Comparison of ENCODE assay signal across 22 cellular contexts in genomic region chr6:137950581-137950980, GRCh38.
DNase-seq lines count a peak whose midpoint lies in the region; ATAC-seq, FAIRE-seq and TF ChIP-seq lines count a peak whose summit lies in the region.
"Had no signal": no experiment of that assay in that cellular context is flagged by ENCODE, and none has a peak within 500 bp of the region (broad histone marks: within the 10 kb centered on the region; RNA-seq: fewer than 3 reads in every experiment).

No MANE protein-coding gene starts in this region.

- no peak for DNase-seq in GM12891 (ENCODE audit: insufficient read length, low spot score)
- no peak for DNase-seq in activated T-helper 1 cell treated with anti-CD3 and anti-CD28 coated beads, Interleukin-12 subunit alpha, Interleukin-12 subunit beta, Interleukin-2, Interleukin-4 antibody, amounts not matched to agents 30 ng/mL and 10 ng/mL and 1 ng/mL, durations not matched to agents 14 hours and 24 hours and 36 hours (ENCODE audit: low spot score)
- DNase-seq in activated CD4-positive, CD25-positive, alpha-beta regulatory T cell treated with anti-CD3 and anti-CD28 coated beads, Interleukin-2, amount 50 U/mL, for 72 hours, result no peak
- DNase-seq in stimulated activated CD4-positive, alpha-beta T cell treated with anti-CD3 and anti-CD28 coated beads, Interleukin-1b, Interleukin-23, amount 100 ng/mL, for 48 hours, result no peak
- DNase-seq in NCI-H510A treated with DMSO at 0.1 percent for 48 hours (lab: John Stamatoyannopoulos, UW), result no peak
- DNase-seq: activated T-cell treated with anti-CD3 and anti-CD28 coated beads for 4 hours; COR-L47; effector CD4-positive, alpha-beta T cell; KG1; left lung; NCI-H187 treated with DMSO at 0.1 percent for 48 hours; ovary; SHP77; T1000; transverse colon had no signal

- H3K27ac Mint-ChIP-seq in activated T-helper 1 cell treated with anti-CD3 and anti-CD28 coated beads, Interleukin-12 subunit alpha, Interleukin-12 subunit beta, Interleukin-2, Interleukin-4 antibody, amounts not matched to agents 30 ng/mL and 10 ng/mL and 1 ng/mL, durations not matched to agents 14 hours and 24 hours and 36 hours, result no peak overlapping the region

- no peaks in the 10 kb centered on the region for H3K36me3 ChIP-seq in OCI-LY3 (replicated peaks; ENCODE audit: low read depth, low read length)
- H3K36me3 ChIP-seq: left lung, ovary, transverse colon had no signal

- no peak for TF ChIP-seq CTCF in OCI-LY3 (IDR thresholded peaks at IDR 0.05; ENCODE audit: low read depth, low read length)

- peak overlapping the region; percentile 96 for H3K4me2 ChIP-seq in OCI-LY3 (ENCODE audit: low read length)

- no peaks in the 10 kb centered on the region for H4K20me1 ChIP-seq in OCI-LY3 (ENCODE audit: insufficient read depth, low read length)

- H3K9me3 Mint-ChIP-seq in activated T-helper 1 cell treated with anti-CD3 and anti-CD28 coated beads, Interleukin-12 subunit alpha, Interleukin-12 subunit beta, Interleukin-2, Interleukin-4 antibody, amounts not matched to agents 30 ng/mL and 10 ng/mL and 1 ng/mL, durations not matched to agents 14 hours and 24 hours and 36 hours, result no peaks in the 10 kb centered on the region
- H3K9me3 Mint-ChIP-seq: activated CD4-positive, alpha-beta T cell treated with anti-CD3 and anti-CD28 coated beads, Interleukin-2, amount 10 ng/mL, durations not matched to agents 24 days and 14 days; stimulated activated memory B cell treated with anti-CD40 and anti-IgM and Interleukin-4, amounts not matched to agents 10 μg/mL and 1 μg/mL and 100 μg/mL, for 72 hours had no signal

- no peak overlapping the region for H2AFZ ChIP-seq in OCI-LY3 (ENCODE audit: low read depth, low read length)

- intact Hi-C loops in activated T-helper 1 cell treated with anti-CD3 and anti-CD28 coated beads, Interleukin-12 subunit alpha, Interleukin-12 subunit beta, Interleukin-2, Interleukin-4 antibody, amounts not matched to agents 30 ng/mL and 10 ng/mL and 1 ng/mL, durations not matched to agents 14 hours and 24 hours and 36 hours (cut with micrococcal nuclease), result no loop called here

- ATAC-seq in GM21423 (IDR thresholded peaks at IDR 0.05; ENCODE audit: unreplicated experiment) (peak; percentile 42), HG03095 (IDR thresholded peaks at IDR 0.05; ENCODE audit: unreplicated experiment) (peak; percentile 28)

- peaks cover 2% of the 10 kb centered on the region for H3K36me3 Mint-ChIP-seq in activated T-helper 1 cell treated with anti-CD3 and anti-CD28 coated beads, Interleukin-12 subunit alpha, Interleukin-12 subunit beta, Interleukin-2, Interleukin-4 antibody, amounts not matched to agents 30 ng/mL and 10 ng/mL and 1 ng/mL, durations not matched to agents 14 hours and 24 hours and 36 hours (ENCODE audit: low read depth)
- H3K36me3 Mint-ChIP-seq: stimulated activated memory B cell treated with anti-CD40 and anti-IgM and Interleukin-4, amounts not matched to agents 10 μg/mL and 1 μg/mL and 100 μg/mL, for 72 hours had no signal

- H3K27ac ChIP-seq in OCI-LY3 (ENCODE audit: low read length), result peak overlapping the region; percentile 96
- H3K27ac ChIP-seq: HL-60, left lung, ovary had no signal

- peaks cover 68% of the 10 kb centered on the region for H3K4me1 ChIP-seq in OCI-LY3 (ENCODE audit: low read length)

- no peak overlapping the region for H3K4me3 Mint-ChIP-seq in activated T-helper 1 cell treated with anti-CD3 and anti-CD28 coated beads, Interleukin-12 subunit alpha, Interleukin-12 subunit beta, Interleukin-2, Interleukin-4 antibody, amounts not matched to agents 30 ng/mL and 10 ng/mL and 1 ng/mL, durations not matched to agents 14 hours and 24 hours and 36 hours

- H3K27me3 ChIP-seq in OCI-LY3 (ENCODE audit: low read depth, low read length), result no peaks in the 10 kb centered on the region
- H3K27me3 ChIP-seq: left lung, ovary, transverse colon had no signal

- no peak for TF ChIP-seq POLR2A in GM12891 (IDR thresholded peaks at IDR 0.05; ENCODE audit: low read depth, low read length)

- peak overlapping the region; percentile 73 for H3K4me3 ChIP-seq in OCI-LY3 (ENCODE audit: low read length)
- H3K4me3 ChIP-seq: left lung, ovary, transverse colon had no signal

- peak; percentile 26 for FAIRE-seq in GM12891 (lab: Jason Lieb, UNC)
- FAIRE-seq: G401.6 had no signal

- H3K9me3 ChIP-seq in OCI-LY3 (ENCODE audit: insufficient read depth, low read length), result no peaks in the 10 kb centered on the region
- H3K9me3 ChIP-seq: left lung, ovary, transverse colon had no signal

- peak overlapping the region; percentile 49 for H3K9ac ChIP-seq in OCI-LY3 (ENCODE audit: low read length)

- H3K27me3 Mint-ChIP-seq in activated T-helper 1 cell treated with anti-CD3 and anti-CD28 coated beads, Interleukin-12 subunit alpha, Interleukin-12 subunit beta, Interleukin-2, Interleukin-4 antibody, amounts not matched to agents 30 ng/mL and 10 ng/mL and 1 ng/mL, durations not matched to agents 14 hours and 24 hours and 36 hours (ENCODE audit: insufficient read depth), result peaks cover 6% of the 10 kb centered on the region
- H3K27me3 Mint-ChIP-seq: activated CD4-positive, alpha-beta T cell treated with anti-CD3 and anti-CD28 coated beads, Interleukin-2, amount 10 ng/mL, durations not matched to agents 24 days and 14 days; stimulated activated memory B cell treated with anti-CD40 and anti-IgM and Interleukin-4, amounts not matched to agents 10 μg/mL and 1 μg/mL and 100 μg/mL, for 72 hours had no signal

- H3K4me1 Mint-ChIP-seq in activated T-helper 1 cell treated with anti-CD3 and anti-CD28 coated beads, Interleukin-12 subunit alpha, Interleukin-12 subunit beta, Interleukin-2, Interleukin-4 antibody, amounts not matched to agents 30 ng/mL and 10 ng/mL and 1 ng/mL, durations not matched to agents 14 hours and 24 hours and 36 hours (ENCODE audit: low read depth), result peaks cover 52% of the 10 kb centered on the region

- H3K79me2 ChIP-seq in OCI-LY3 (ENCODE audit: low read length), result peaks cover under 1% of the 10 kb centered on the region; the same call in 1 of the 2 replicates

TF ChIP-seq in GM12891, 5 proteins besides CTCF, POLR2A, EP300 and RAD21:
- TF ChIP-seq POU2F2 (IDR thresholded peaks at IDR 0.05; ENCODE audit: low read depth, low read length), result peak; percentile 60; the same call in 1 of the 2 replicates
- TF ChIP-seq POLR2AphosphoS5 (IDR thresholded peaks at IDR 0.05; ENCODE audit: low read depth, low read length), result no peak
